In genomic region chr10:80443531-80443974, GRCh38 we compare ENCODE assay signal across 8 cellular contexts. TPM values are rescaled to one million over a fixed set of nuclear protein-coding genes. Genes with fewer than 3 reads are reported as not detected.
DNase-seq lines count a peak whose midpoint lies in the region; ATAC-seq and TF ChIP-seq lines count a peak whose summit lies in the region.

No MANE protein-coding gene starts in this region.

- peaks cover 17% of the 10 kb centered on the region for H3K4me1 ChIP-seq in hepatocyte (ENCODE audit: insufficient read depth)

- H3K4me2 ChIP-seq in hepatocyte = no peak overlapping the region

- WGBS in hepatocyte (ENCODE audit: low lambda C conversion rate, missing lambda C conversion rate) = 74% methylated on average over 6 of the region's 6 CpGs

- H3K27me3 ChIP-seq in WERI-Rb-1 (ENCODE audit: insufficient read depth, low read depth, severe bottlenecking) (no peaks in the 10 kb centered on the region), hepatocyte (no peaks in the 10 kb centered on the region)

- no peak overlapping the region for H3K4me3 ChIP-seq in AG09309 (ENCODE audit: control insufficient read depth, low read depth, low read length)
- no peak overlapping the region for H3K4me3 ChIP-seq in Jurkat, Clone E6-1 (ENCODE audit: low read length)
- no peak overlapping the region for H3K4me3 ChIP-seq in WERI-Rb-1 (ENCODE audit: low read depth, low read length)
- no peak overlapping the region for H3K4me3 ChIP-seq in hepatocyte

- H3K27ac ChIP-seq in WERI-Rb-1 (no peak overlapping the region), hepatocyte (no peak overlapping the region)

- no peaks in the 10 kb centered on the region for H3K79me2 ChIP-seq in hepatocyte

- no peaks in the 10 kb centered on the region for H3K36me3 ChIP-seq in WERI-Rb-1
- no peaks in the 10 kb centered on the region for H3K36me3 ChIP-seq in hepatocyte (replicated peaks; ENCODE audit: insufficient read depth, low read depth)

- no peak for DNase-seq in AG09309 (ENCODE audit: low read depth)
- peak; percentile 35 for DNase-seq in Jurkat, Clone E6-1 (ENCODE audit: low read depth, low spot score)
- DNase-seq in WERI-Rb-1 = peak; percentile 62
- no peak for DNase-seq in hepatocyte (ENCODE audit: low spot score)
- DNase-seq in stimulated activated CD4-positive, alpha-beta T cell treated with anti-CD3 and anti-CD28 coated beads, Interleukin-4, amount 100 ng/mL, for 4 hours = no peak
- no peak for DNase-seq in stimulated activated CD4-positive, alpha-beta T cell treated with anti-CD3 and anti-CD28 coated beads, Interleukin-12 subunit alpha, Interleukin-12 subunit beta, amount 100 ng/mL, for 4 hours

- no peaks in the 10 kb centered on the region for H4K20me1 ChIP-seq in hepatocyte (ENCODE audit: insufficient read depth, poor library complexity, severe bottlenecking)

- ATAC-seq in GM18858 (IDR thresholded peaks at IDR 0.05; ENCODE audit: unreplicated experiment) (peak; percentile 38), GM21717 (IDR thresholded peaks at IDR 0.05; ENCODE audit: unreplicated experiment) (no peak)

- peak; percentile 39 for TF ChIP-seq CTCF in AG09309 (IDR thresholded peaks at IDR 0.05; ENCODE audit: control insufficient read depth, insufficient read depth, low read depth, low read length, missing control alignments)
- TF ChIP-seq CTCF in WERI-Rb-1 (IDR thresholded peaks at IDR 0.05; ENCODE audit: low read depth, low read length) = peak; percentile 72
- TF ChIP-seq CTCF in hepatocyte (IDR thresholded peaks at IDR 0.05; ENCODE audit: poor library complexity) = peak; percentile 33

- H3K9me2 ChIP-seq in hepatocyte (replicated peaks; ENCODE audit: insufficient read depth) = no peaks in the 10 kb centered on the region

- no peaks in the 10 kb centered on the region for H3K9me3 ChIP-seq in WERI-Rb-1 (ENCODE audit: severe bottlenecking)
- no peaks in the 10 kb centered on the region for H3K9me3 ChIP-seq in hepatocyte (ENCODE audit: low read depth)

- no peak overlapping the region for H2AFZ ChIP-seq in hepatocyte

RNA-seq across cellular contexts. Expression of gene TSPAN14, which starts 10.6 kb away (rescaled TPM):
- 41.8 TPM for polyA plus RNA-seq in Jurkat, Clone E6-1 (2012; ENCODE audit: insufficient read depth, insufficient read length)
- 55.1 and 65.9 TPM in 2 replicates for total RNA-seq in hepatocyte
- 90.4 and 104 TPM in 2 replicates for polyA plus RNA-seq in hepatocyte

RNA-seq across cellular contexts. Expression of gene PRXL2A, which starts 35.2 kb away (rescaled TPM):
- polyA plus RNA-seq in Jurkat, Clone E6-1 (2012; ENCODE audit: insufficient read depth, insufficient read length) = 44.8 TPM
- 159 and 166 TPM in 2 replicates for total RNA-seq in hepatocyte
- 214 and 222 TPM in 2 replicates for polyA plus RNA-seq in hepatocyte

Comparison
In these comparisons a context has a peak if more than half of its experiments do, and no peak if none do; other contexts are left out.
1. DNase-seq: peak in Jurkat, Clone E6-1 (single experiment) and WERI-Rb-1 (single experiment); none in AG09309 (single experiment), hepatocyte (single experiment), stimulated activated CD4-positive, alpha-beta T cell treated with anti-CD3 and anti-CD28 coated beads, Interleukin-4, amount 100 ng/mL, for 4 hours (0 of 2) and stimulated activated CD4-positive, alpha-beta T cell treated with anti-CD3 and anti-CD28 coated beads, Interleukin-12 subunit alpha, Interleukin-12 subunit beta, amount 100 ng/mL, for 4 hours (single experiment).
2. Peak in every context shown above with its lines, with median percentiles within 50 percentile points of each other: CTCF ChIP-seq.